Comparison of ENCODE assay signal across 14 cellular contexts in genomic region chr5:32785639-32786216, GRCh38.
DNase-seq lines count a peak whose midpoint lies in the region; TF ChIP-seq lines count a peak whose summit lies in the region.
"Had no signal": no experiment of that assay in that cellular context is flagged by ENCODE, and none has a peak within 500 bp of the region (broad histone marks: within the 10 kb centered on the region; RNA-seq: fewer than 3 reads in every experiment).

No MANE protein-coding gene starts in this region.

- H3K9me2 ChIP-seq in SK-N-SH = no peaks in the 10 kb centered on the region

- peaks cover 15% of the 10 kb centered on the region for H3K4me1 Mint-ChIP-seq in type B pancreatic cell (ENCODE audit: unreplicated experiment)

- H3K36me3 Mint-ChIP-seq in type B pancreatic cell = peaks cover 15% of the 10 kb centered on the region

- H3K27ac ChIP-seq in SK-N-SH (ENCODE audit: low read depth in 2 of 2, low read length in 1 of 2) = peak overlapping the region in 1 of 2 experiments; percentile 76; a peak in 2 of 4 replicates
- H3K27ac ChIP-seq: vagina had no signal

- no peaks in the 10 kb centered on the region for H3K9me3 Mint-ChIP-seq in type B pancreatic cell
- H3K9me3 Mint-ChIP-seq: dendritic cell treated with granulocyte-macrophage colony-stimulating factor and Interleukin-4, amounts not matched to agents 40 ng/mL and 50 ng/mL, for 4 days had no signal

- peak overlapping the region; percentile 24; the same call in 1 of the 2 replicates for H3K4me2 ChIP-seq in SK-N-SH

- H3K27ac Mint-ChIP-seq in type B pancreatic cell = peak overlapping the region; percentile 0
- H3K27ac Mint-ChIP-seq: dendritic cell treated with granulocyte-macrophage colony-stimulating factor and Interleukin-4, amounts not matched to agents 40 ng/mL and 50 ng/mL, for 4 days had no signal

- TF ChIP-seq EP300 in SK-N-SH (IDR thresholded peaks at IDR 0.05; ENCODE audit: borderline replicate concordance in 1 of 2, low read depth in 1 of 2, low read length in 1 of 2) = peak; percentile 18 to 73; a peak in 2 of 4 replicates

- H3K4me3 ChIP-seq in SK-N-SH (ENCODE audit: low read depth in 2 of 2, low read length in 1 of 2) (no peak overlapping the region), fibroblast of the aortic adventitia (ENCODE audit: low read depth, low read length) (no peak overlapping the region)
- H3K4me3 ChIP-seq: mucosa of descending colon, vagina had no signal

- no peaks in the 10 kb centered on the region for H4K20me1 ChIP-seq in SK-N-SH (ENCODE audit: insufficient read depth)

- H3K9ac ChIP-seq in SK-N-SH = no peak overlapping the region

- TF ChIP-seq RAD21 in SK-N-SH (IDR thresholded peaks at IDR 0.05; ENCODE audit: low read length) = no peak

- no peaks in the 10 kb centered on the region for H3K9me3 ChIP-seq in SK-N-SH
- H3K9me3 ChIP-seq: mucosa of descending colon, vagina had no signal

- CTCF ChIA-PET in SK-N-SH (lab: Yijun Ruan, JAX) = interaction anchor here (0.5 to 0.9 kb wide), 2 partner anchors 117 to 1184 kb away, joined by 3 read pairs; no protein-coding TSS in a partner anchor

- no peaks in the 10 kb centered on the region for H3K27me3 ChIP-seq in SK-N-SH (ENCODE audit: insufficient read depth)
- H3K27me3 ChIP-seq: vagina had no signal

- peak overlapping the region; percentile 21 for H3K4me3 Mint-ChIP-seq in type B pancreatic cell
- H3K4me3 Mint-ChIP-seq: dendritic cell treated with granulocyte-macrophage colony-stimulating factor and Interleukin-4, amounts not matched to agents 40 ng/mL and 50 ng/mL, for 4 days had no signal

- peaks cover 9% of the 10 kb centered on the region for H3K27me3 Mint-ChIP-seq in type B pancreatic cell
- H3K27me3 Mint-ChIP-seq: dendritic cell treated with granulocyte-macrophage colony-stimulating factor and Interleukin-4, amounts not matched to agents 40 ng/mL and 50 ng/mL, for 4 days had no signal

- DNase-seq in H4 (ENCODE audit: low spot score) (peak; percentile 99), SK-N-SH (no peak), fibroblast of the aortic adventitia (ENCODE audit: low read depth) (peak; percentile 69), type B pancreatic cell (ENCODE audit: extremely low spot score, unreplicated experiment) (no peak), HuH-7 (ENCODE audit: low spot score) (no peak), NCI-H2196 (lab: John Stamatoyannopoulos, UW; ENCODE audit: unreplicated experiment) (no peak)
- no peak for DNase-seq in activated CD4-positive, CD25-positive, alpha-beta regulatory T cell (lab: John Stamatoyannopoulos, UW)
- DNase-seq: activated gamma-delta T cell, DMS153, mucosa of descending colon, Right ventricle myocardium superior, small intestine had no signal

- peaks cover 0 to 85% of the 10 kb centered on the region in 2 experiments for H3K36me3 ChIP-seq in SK-N-SH (replicated peaks in 1 of 2; ENCODE audit: control insufficient read depth in 1 of 2, insufficient read depth in 2 of 2, low read length in 1 of 2)
- H3K36me3 ChIP-seq: vagina had no signal

- H2AFZ ChIP-seq in SK-N-SH (ENCODE audit: low read depth) = no peak overlapping the region

- peaks cover 0 to 18% of the 10 kb centered on the region in 2 experiments for H3K4me1 ChIP-seq in SK-N-SH (ENCODE audit: control insufficient read depth in 1 of 2, insufficient read depth in 2 of 2, low read depth in 1 of 2, low read length in 1 of 2)
- H3K4me1 ChIP-seq: vagina had no signal

- peaks cover 6% of the 10 kb centered on the region; the same call in 1 of the 2 replicates for H3K79me2 ChIP-seq in SK-N-SH (ENCODE audit: insufficient read depth)

- POLR2A ChIA-PET in SK-N-SH (lab: Yijun Ruan, JAX) = no interaction called here

- peaks cover 33% of the 10 kb centered on the region for H3F3A ChIP-seq in SK-N-SH (replicated peaks; ENCODE audit: insufficient read depth)

- 28% methylated on average over 2 of the region's 2 CpGs for WGBS in SK-N-SH (ENCODE audit: low lambda C conversion rate)

- TF ChIP-seq CTCF in SK-N-SH (IDR thresholded peaks at IDR 0.05) = no peak
- TF ChIP-seq CTCF in fibroblast of the aortic adventitia (IDR thresholded peaks at IDR 0.05; ENCODE audit: insufficient read depth, low read length) = no peak
- TF ChIP-seq CTCF in type B pancreatic cell (conservative IDR thresholded peaks at IDR 0.05) = no peak

TF ChIP-seq in SK-N-SH, 30 proteins besides CTCF, POLR2A, EP300 and RAD21 (continues in another document):
- TF ChIP-seq EZH2phosphoT487 (IDR thresholded peaks at IDR 0.05; ENCODE audit: borderline replicate concordance, low read depth) (no peak), NRF1 (IDR thresholded peaks at IDR 0.05; ENCODE audit: low read depth, low read length) (no peak), JUND (IDR thresholded peaks at IDR 0.05) (peak; percentile 35; the same call in 1 of the 2 replicates), REST (IDR thresholded peaks at IDR 0.05; ENCODE audit: low read depth, low read length) (no peak), FOXJ3 (CRISPR knock-in tag; IDR thresholded peaks at IDR 0.05) (no peak), MEF2A (IDR thresholded peaks at IDR 0.05; ENCODE audit: borderline replicate concordance, low read depth) (no peak), SMC3 (IDR thresholded peaks at IDR 0.05; ENCODE audit: low read depth, low read length) (no peak), GABPA (IDR thresholded peaks at IDR 0.05; ENCODE audit: low read depth) (no peak), FOXM1 (IDR thresholded peaks at IDR 0.05; ENCODE audit: low read depth) (peak; percentile 51; the same call in 1 of the 2 replicates), SIN3A (IDR thresholded peaks at IDR 0.05; ENCODE audit: borderline replicate concordance, low read depth, low read length) (no peak), GATA2 (CRISPR knock-in tag; IDR thresholded peaks at IDR 0.05) (no peak), PBX3 (IDR thresholded peaks at IDR 0.05) (peak; percentile 84), ZBTB33 (IDR thresholded peaks at IDR 0.05; ENCODE audit: borderline replicate concordance, low read depth) (0 out of 2 replicates have a peak, but pooled peaks have one; percentile 37), RXRA (IDR thresholded peaks at IDR 0.05; ENCODE audit: borderline replicate concordance, low read depth) (peak; percentile 46; the same call in 1 of the 2 replicates), MAX (IDR thresholded peaks at IDR 0.05; ENCODE audit: low read depth) (peak; percentile 22; the same call in 1 of the 2 replicates)

Comparison
In these comparisons a context has a peak if more than half of its experiments do, and no peak if none do; other contexts are left out.
1. DNase-seq: peak in H4 (single experiment) and fibroblast of the aortic adventitia (single experiment); none in SK-N-SH (single experiment), type B pancreatic cell (single experiment), HuH-7 (single experiment), NCI-H2196 (single experiment) and activated CD4-positive, CD25-positive, alpha-beta regulatory T cell (0 of 4).